8 cellular contexts compared by ENCODE assay signal in genomic region chr7:101815826-101816488, GRCh38. TPM values are rescaled to one million over a fixed set of nuclear protein-coding genes. Genes with fewer than 3 reads are reported as not detected.
DNase-seq lines count a peak whose midpoint lies in the region; ATAC-seq and TF ChIP-seq lines count a peak whose summit lies in the region.

No MANE protein-coding gene starts in this region.

- no peaks in the 10 kb centered on the region for H3K27me3 ChIP-seq in colonic mucosa

- H3K9ac ChIP-seq in colonic mucosa (ENCODE audit: low read depth in 2 of 2, low read length in 2 of 2), result peak overlapping the region in 1 of 2 donors; percentile 83

- H3K4me1 ChIP-seq in colonic mucosa, result no peaks in the 10 kb centered on the region

- DNase-seq in NCI-H2227 treated with DMSO at 0.1 percent for 48 hours (lab: John Stamatoyannopoulos, UW), result peak; percentile 65
- peak; percentile 36 for DNase-seq in activated CD4-positive, CD25-positive, alpha-beta regulatory T cell treated with anti-CD3 and anti-CD28 coated beads, Interleukin-2, amount 50 U/mL, for 16 hours (ENCODE audit: low read depth, low spot score)
- DNase-seq in colonic mucosa, result peak; percentile 63
- DNase-seq in left kidney (ENCODE audit: low read depth, low spot score), result peak; percentile 95
- DNase-seq in stimulated activated CD4-positive, alpha-beta T cell treated with anti-CD3 and anti-CD28 coated beads, Interleukin-1b, Interleukin-23, amount 100 ng/mL, for 4 hours (ENCODE audit: low read depth in 2 of 2), result peak; percentile 41 to 59

- peak overlapping the region; percentile 78 for H3K27ac ChIP-seq in 22Rv1
- H3K27ac ChIP-seq in colonic mucosa, result peak overlapping the region; percentile 36

- TF ChIP-seq CTCF in 22Rv1 (IDR thresholded peaks at IDR 0.05), result peak; percentile 66
- no peak for TF ChIP-seq CTCF in colonic mucosa (IDR thresholded peaks at IDR 0.05)

- intact Hi-C loops in colonic mucosa (cut with DNase I), result loop anchor here (2.0 to 10.0 kb wide), 3 partner anchors 127 to 421 kb away; no protein-coding TSS in a partner anchor

- H3K9me3 ChIP-seq in colonic mucosa, result no peaks in the 10 kb centered on the region

- H3K36me3 ChIP-seq in colonic mucosa, result no peaks in the 10 kb centered on the region

- H3K4me3 ChIP-seq in colonic mucosa, result peak overlapping the region; percentile 32

- ATAC-seq in GM18502 (IDR thresholded peaks at IDR 0.05; ENCODE audit: poor library complexity, unreplicated experiment) (peak; percentile 70), HG03045 (IDR thresholded peaks at IDR 0.05; ENCODE audit: unreplicated experiment) (peak; percentile 65)

RNA-seq across cellular contexts. Expression of gene CUX1, which starts 1.5 kb away (rescaled TPM):
- total RNA-seq in colonic mucosa, result 10 to 100 TPM; 68.5 to 97.5 TPM

Comparison
In these comparisons a context has a peak if more than half of its experiments do, and no peak if none do; other contexts are left out.
1. Peak in every context shown above with its lines: DNase-seq, ATAC-seq, H3K4me3 ChIP-seq and H3K27ac ChIP-seq.
2. DNase-seq: peak in every context shown above with its lines; median percentile 95 in left kidney; 65 in NCI-H2227 treated with DMSO at 0.1 percent for 48 hours; 63 in colonic mucosa; 50 in stimulated activated CD4-positive, alpha-beta T cell treated with anti-CD3 and anti-CD28 coated beads, Interleukin-1b, Interleukin-23, amount 100 ng/mL, for 4 hours; 36 in activated CD4-positive, CD25-positive, alpha-beta regulatory T cell treated with anti-CD3 and anti-CD28 coated beads, Interleukin-2, amount 50 U/mL, for 16 hours.